Comparison of ENCODE assay signal across 9 cellular contexts in genomic region chr9:137705443-137705863, GRCh38.
DNase-seq lines count a peak whose midpoint lies in the region; ATAC-seq and TF ChIP-seq lines count a peak whose summit lies in the region.
"Had no signal": no experiment of that assay in that cellular context is flagged by ENCODE, and none has a peak within 500 bp of the region (broad histone marks: within the 10 kb centered on the region; RNA-seq: fewer than 3 reads in every experiment).

No MANE protein-coding gene starts in this region.

- H3K36me3 ChIP-seq in PC-9 (ENCODE audit: low read depth) (no peaks in the 10 kb centered on the region; the same call in 1 of the 2 replicates), ovary (no peaks in the 10 kb centered on the region)
- H3K36me3 ChIP-seq: thoracic aorta had no signal

- no peak for TF ChIP-seq POLR2A in ovary (IDR thresholded peaks at IDR 0.05)

- no peaks in the 10 kb centered on the region; the same call in 1 of the 2 replicates for H3F3A ChIP-seq in PC-9 (ENCODE audit: insufficient read depth, low read depth)

- H3K9me3 ChIP-seq in PC-9 (ENCODE audit: insufficient read depth, low read depth), result peaks cover 16% of the 10 kb centered on the region
- peaks cover 0 to 2% of the 10 kb centered on the region in 2 donors for H3K9me3 ChIP-seq in ovary

- POLR2A ChIA-PET in PC-9 (lab: Charles Lee; ENCODE audit: unreplicated experiment), result no interaction called here

- peaks cover 53% of the 10 kb centered on the region for H3K79me2 ChIP-seq in PC-9 (ENCODE audit: low read depth)

- 86 to 90% (median 89%) methylated on average over 8 of the region's 8 CpGs for WGBS in ovary, 3 donors

- intact Hi-C loops in PC-9 (cut with micrococcal nuclease; ENCODE audit: unreplicated experiment), result no loop called here
- intact Hi-C loops in ovary (cut with DNase I), result loop anchor here in 1 of 4 donors (10.0 kb wide), 1 partner anchor 81 kb away; no protein-coding TSS in a partner anchor

- peak; percentile 78 for DNase-seq in activated effector memory CD4-positive, alpha-beta T cell treated with anti-CD3 and anti-CD28 coated beads, Interleukin-2, amount 50 U/mL, for 16 hours
- peak; percentile 33 for DNase-seq in stimulated activated CD4-positive, alpha-beta T cell treated with anti-CD3 and anti-CD28 coated beads, Interleukin-4, amount 100 ng/mL, for 1 hour
- DNase-seq in PC-9, result no peak
- no peak for DNase-seq in dedifferentiated amniotic fluid mesenchymal stem cell (ENCODE audit: extremely low spot score)
- DNase-seq in NCI-H1436 treated with DMSO at 0.1 percent for 48 hours (lab: John Stamatoyannopoulos, UW), result no peak
- DNase-seq in ovary, result no peak

- CTCF ChIA-PET in PC-9 (lab: Charles Lee), result no interaction called here

- TF ChIP-seq EP300 in ovary (IDR thresholded peaks at IDR 0.05), result no peak

- no peak overlapping the region for H2AFZ ChIP-seq in PC-9

- no peak overlapping the region for H3K4me2 ChIP-seq in PC-9

- H3K9me2 ChIP-seq in PC-9 (ENCODE audit: insufficient read depth), result no peaks in the 10 kb centered on the region

- BruUV-seq in PC-9 (replicated peaks; lab: Mats Ljungman, UMichigan), result no TSS peak

- no peak for TF ChIP-seq CTCF in PC-9 (conservative IDR thresholded peaks at IDR 0.05)
- TF ChIP-seq CTCF in ovary (IDR thresholded peaks at IDR 0.05), result no peak

- H3K27me3 ChIP-seq in PC-9 (ENCODE audit: insufficient read depth, low read depth) (no peaks in the 10 kb centered on the region), ovary (no peaks in the 10 kb centered on the region)

- H3K4me1 ChIP-seq in PC-9 (replicated peaks; ENCODE audit: insufficient read depth) (no peaks in the 10 kb centered on the region), ovary (ENCODE audit: insufficient read depth) (peaks cover 22% of the 10 kb centered on the region)

- H3K27ac ChIP-seq in PC-9, result no peak overlapping the region
- H3K27ac ChIP-seq in ovary, result no peak overlapping the region
- H3K27ac ChIP-seq: thoracic aorta had no signal

- ATAC-seq in GM19035 (IDR thresholded peaks at IDR 0.05; ENCODE audit: unreplicated experiment) (peak; percentile 79), HG03108 (IDR thresholded peaks at IDR 0.05; ENCODE audit: unreplicated experiment) (peak; percentile 90)

- peaks cover 42% of the 10 kb centered on the region for H4K20me1 ChIP-seq in PC-9 (ENCODE audit: insufficient read depth)

- H3K4me3 ChIP-seq in PC-9, result no peak overlapping the region
- no peak overlapping the region for H3K4me3 ChIP-seq in ovary
- H3K4me3 ChIP-seq: thoracic aorta had no signal

Comparison
In these comparisons a context has a peak if more than half of its experiments do, and no peak if none do; other contexts are left out.
1. DNase-seq: peak in activated effector memory CD4-positive, alpha-beta T cell treated with anti-CD3 and anti-CD28 coated beads, Interleukin-2, amount 50 U/mL, for 16 hours (single experiment) and stimulated activated CD4-positive, alpha-beta T cell treated with anti-CD3 and anti-CD28 coated beads, Interleukin-4, amount 100 ng/mL, for 1 hour (single experiment); none in PC-9 (0 of 2), dedifferentiated amniotic fluid mesenchymal stem cell (single experiment), NCI-H1436 treated with DMSO at 0.1 percent for 48 hours (single experiment) and ovary (0 of 5).